ENCODE assay signal across 1 cellular context in genomic region chr11:132895340-132895739, GRCh38.
TF ChIP-seq lines count a peak whose summit lies in the region.

No MANE protein-coding gene starts in this region.

TF ChIP-seq in SK-N-SH, 30 proteins besides CTCF, POLR2A, EP300 and RAD21 (continued from another document):
- TF ChIP-seq ZBTB33 (IDR thresholded peaks at IDR 0.05; ENCODE audit: borderline replicate concordance, low read depth) (no peak), NRF1 (IDR thresholded peaks at IDR 0.05; ENCODE audit: low read depth, low read length) (no peak), USF1 (IDR thresholded peaks at IDR 0.05; ENCODE audit: borderline replicate concordance, low read depth) (no peak), FOXJ3 (CRISPR knock-in tag; IDR thresholded peaks at IDR 0.05) (no peak), USF2 (IDR thresholded peaks at IDR 0.05; ENCODE audit: borderline replicate concordance, low read depth, low read length) (no peak), EZH2phosphoT487 (IDR thresholded peaks at IDR 0.05; ENCODE audit: borderline replicate concordance, low read depth) (no peak), YY1 (IDR thresholded peaks at IDR 0.05; ENCODE audit: low read depth) (no peak), TAF1 (IDR thresholded peaks at IDR 0.05; ENCODE audit: borderline replicate concordance, low read depth, low read length) (no peak), JUND (IDR thresholded peaks at IDR 0.05) (no peak), RFX5 (IDR thresholded peaks at IDR 0.05; ENCODE audit: low read length) (no peak), PBX3 (IDR thresholded peaks at IDR 0.05) (no peak)
TF ChIP-seq in SK-N-SH: peak in this region for 0.
